21 cellular contexts compared by ENCODE assay signal in genomic region chr7:40622830-40623507, GRCh38.
DNase-seq lines count a peak whose midpoint lies in the region; ATAC-seq, FAIRE-seq and TF ChIP-seq lines count a peak whose summit lies in the region.
"Had no signal": no experiment of that assay in that cellular context is flagged by ENCODE, and none has a peak within 500 bp of the region (broad histone marks: within the 10 kb centered on the region; RNA-seq: fewer than 3 reads in every experiment).

No MANE protein-coding gene starts in this region.

- no peaks in the 10 kb centered on the region for H3K36me3 ChIP-seq in bronchial epithelial cell (ENCODE audit: control insufficient read depth, insufficient read depth, low read length)
- H3K36me3 ChIP-seq in small intestine (ENCODE audit: control insufficient read depth in 2 of 2, insufficient read depth in 2 of 2, low read length in 2 of 2), result no peaks in the 10 kb centered on the region
- H3K36me3 ChIP-seq in breast epithelium, result no peaks in the 10 kb centered on the region
- H3K36me3 ChIP-seq: Peyer's patch, SJCRH30 had no signal

- no peak for TF ChIP-seq CTCF in bronchial epithelial cell (IDR thresholded peaks at IDR 0.05; ENCODE audit: insufficient read depth, low read length, severe bottlenecking)
- no peak for TF ChIP-seq CTCF in breast epithelium (IDR thresholded peaks at IDR 0.05)

- intact Hi-C loops in breast epithelium (cut with DNase I; ENCODE audit: low total_unique reads), result no loop called here

- ATAC-seq in left lobe of liver, result peak; percentile 75
- ATAC-seq: A549 had no signal

- H3K4me1 ChIP-seq in small intestine (ENCODE audit: control insufficient read depth in 2 of 2, insufficient read depth in 1 of 2, low read depth in 1 of 2, low read length in 1 of 2), result peaks cover 0 to 5% of the 10 kb centered on the region in 2 donors
- no peaks in the 10 kb centered on the region for H3K4me1 ChIP-seq in breast epithelium
- H3K4me1 ChIP-seq: A549, SJCRH30 had no signal

- no peak overlapping the region for H3K27ac ChIP-seq in small intestine (ENCODE audit: low read depth in 1 of 2, low read length in 1 of 2)
- H3K27ac ChIP-seq in breast epithelium, result no peak overlapping the region
- H3K27ac ChIP-seq: A549, GM23248, Peyer's patch, SJCRH30 had no signal

- H3K4me3 ChIP-seq in bronchial epithelial cell (ENCODE audit: low read depth, low read length) (no peak overlapping the region), small intestine (ENCODE audit: low read depth in 1 of 2, low read length in 2 of 2) (no peak overlapping the region), breast epithelium (no peak overlapping the region)
- H3K4me3 ChIP-seq: A549, GM23248, Peyer's patch, SJCRH30 had no signal

- WGBS in small intestine, 3 donors, result 15 to 48% (median 29%) methylated on average over 3 of the region's 3 CpGs

- FAIRE-seq in bronchial epithelial cell (lab: Jason Lieb, UNC) (peak; percentile 76), small intestine (lab: Jason Lieb, UNC) (no peak)
- FAIRE-seq: A549 had no signal

- no peak for TF ChIP-seq POLR2A in breast epithelium (IDR thresholded peaks at IDR 0.05)

- DNase-seq in NCI-H82 (lab: John Stamatoyannopoulos, UW) (peak; percentile 71), bronchial epithelial cell (ENCODE audit: low read depth) (no peak), left lobe of liver (ENCODE audit: low spot score) (no peak), small intestine (peak; percentile 57), breast epithelium (ENCODE audit: low spot score in 2 of 2) (no peak)
- no peak for DNase-seq in stimulated activated CD4-positive, alpha-beta T cell treated with anti-CD3 and anti-CD28 coated beads, Interleukin-4, amount 100 ng/mL, for 24 hours
- no peak for DNase-seq in stimulated activated CD4-positive, alpha-beta T cell treated with anti-CD3 and anti-CD28 coated beads, Interleukin-2, amount 100 ng/mL, for 48 hours
- DNase-seq: CD4-positive, CD25-positive, alpha-beta regulatory T cell; DMS79; GM23248; H9; KG1; NCI-H1092; NCI-H1436; NCI-H2029; NCI-H226; NCI-H510A treated with DMSO at 0.1 percent for 48 hours; NCI-H774; Peyer's patch; SJCRH30 had no signal

- no peaks in the 10 kb centered on the region for H3K9me3 ChIP-seq in small intestine (ENCODE audit: control insufficient read depth, low read depth)
- no peaks in the 10 kb centered on the region for H3K9me3 ChIP-seq in breast epithelium
- H3K9me3 ChIP-seq: A549, Peyer's patch, SJCRH30 had no signal

- H3K27me3 ChIP-seq in bronchial epithelial cell (ENCODE audit: control insufficient read depth, insufficient read depth, low read length) (peaks cover 1% of the 10 kb centered on the region), small intestine (ENCODE audit: control insufficient read depth in 2 of 2, insufficient read depth in 2 of 2, low read length in 2 of 2) (no peaks in the 10 kb centered on the region), breast epithelium (no peaks in the 10 kb centered on the region)
- H3K27me3 ChIP-seq: Peyer's patch had no signal

Comparison
In these comparisons a context has a peak if more than half of its experiments do, and no peak if none do; other contexts are left out.
1. DNase-seq: peak in NCI-H82 (single experiment) and small intestine (single experiment); none in bronchial epithelial cell (single experiment), left lobe of liver (single experiment), breast epithelium (0 of 2), stimulated activated CD4-positive, alpha-beta T cell treated with anti-CD3 and anti-CD28 coated beads, Interleukin-4, amount 100 ng/mL, for 24 hours (single experiment) and stimulated activated CD4-positive, alpha-beta T cell treated with anti-CD3 and anti-CD28 coated beads, Interleukin-2, amount 100 ng/mL, for 48 hours (0 of 2).